ENCODE assay signal across 1 cellular context in the genomic region with DNA sequence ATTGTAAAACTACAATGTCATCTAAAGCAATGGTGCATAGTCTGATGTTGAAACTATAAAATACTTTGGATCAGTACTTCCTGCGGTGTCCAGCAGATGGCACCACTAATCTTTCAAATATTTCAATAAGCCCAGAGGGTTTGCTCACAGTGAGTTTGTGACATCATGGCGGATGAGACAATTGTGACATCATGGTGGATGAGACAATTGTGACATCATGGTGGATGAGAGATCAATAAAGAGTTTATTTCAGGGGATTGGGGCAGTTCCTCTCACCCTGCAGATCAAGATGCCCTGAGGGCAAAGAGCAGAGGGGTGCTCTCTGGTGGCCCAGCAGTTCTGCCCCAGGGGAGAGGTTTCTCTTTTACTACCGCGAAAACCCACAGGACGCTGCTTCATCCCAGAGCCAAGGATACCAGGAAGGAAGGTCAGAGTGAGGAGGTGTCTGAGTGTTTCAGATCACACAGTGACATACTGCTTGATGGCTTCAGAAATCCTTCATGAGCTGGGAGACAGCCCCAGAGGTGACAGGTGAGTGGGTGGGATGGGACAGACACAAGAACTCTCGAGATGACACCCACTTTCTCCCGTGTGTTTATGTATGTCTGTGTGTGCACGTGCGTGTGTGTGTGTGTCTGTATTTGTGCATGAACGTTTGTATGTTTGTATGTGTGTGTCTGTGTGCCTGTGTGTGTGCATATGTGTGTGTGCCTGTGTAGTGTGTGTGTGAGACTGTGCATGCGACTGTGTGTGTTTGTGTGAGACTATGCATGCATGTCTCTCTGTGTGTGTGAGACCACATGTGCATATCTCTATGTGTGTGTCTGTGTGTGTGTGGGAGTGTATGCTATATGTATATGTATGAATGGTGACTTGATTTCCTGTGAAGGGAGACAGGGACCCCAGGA.
TF ChIP-seq lines count a peak whose summit lies in the region.

No MANE protein-coding gene starts in this region.

TF ChIP-seq in HEK293, 187 proteins besides CTCF, POLR2A, EP300 and RAD21 (continued from another document):
- TF ChIP-seq ZNF266 (tag by site-specific recombination; IDR thresholded peaks at IDR 0.05; ENCODE audit: low read depth) (peak; percentile 53; the same call in 1 of the 2 replicates), GLIS2 (tag by site-specific recombination; IDR thresholded peaks at IDR 0.05) (peak; percentile 17; the same call in 1 of the 2 replicates), ZNF561 (tag by site-specific recombination; IDR thresholded peaks at IDR 0.05; ENCODE audit: borderline replicate concordance) (0 out of 2 replicates have a peak, but pooled peaks have one; percentile 48), HOXA7 (CRISPR knock-in tag; IDR thresholded peaks at IDR 0.05; ENCODE audit: borderline replicate concordance) (no peak), ZBTB21 (tag by site-specific recombination; IDR thresholded peaks at IDR 0.05) (peak; percentile 100), ZNF76 (tag by site-specific recombination; IDR thresholded peaks at IDR 0.05; ENCODE audit: borderline replicate concordance, low read depth) (no peak), ZNF184 (tag by site-specific recombination; IDR thresholded peaks at IDR 0.05) (0 out of 2 replicates have a peak, but pooled peaks have one; percentile 33), ZNF274 (IDR thresholded peaks at IDR 0.05; ENCODE audit: low read length) (no peak), ZNF274 (tag by site-specific recombination; IDR thresholded peaks at IDR 0.05; ENCODE audit: borderline replicate concordance) (no peak), ZNF140 (tag by site-specific recombination; IDR thresholded peaks at IDR 0.05) (no peak), IKZF3 (tag by site-specific recombination; IDR thresholded peaks at IDR 0.05) (no peak; the same call in 1 of the 2 replicates), ZBTB48 (tag by site-specific recombination; IDR thresholded peaks at IDR 0.05) (0 out of 2 replicates have a peak, but pooled peaks have one; percentile 35), SCRT2 (tag by site-specific recombination; IDR thresholded peaks at IDR 0.05) (no peak), ZBTB8A (tag by site-specific recombination; IDR thresholded peaks at IDR 0.05) (peak; percentile 59), ZFP37 (tag by site-specific recombination; IDR thresholded peaks at IDR 0.05) (0 out of 2 replicates have a peak, but pooled peaks have one; percentile 69), GFI1B (tag by site-specific recombination; IDR thresholded peaks at IDR 0.05) (no peak), ZNF48 (tag by site-specific recombination; IDR thresholded peaks at IDR 0.05) (no peak), TCF7L2 (IDR thresholded peaks at IDR 0.05; ENCODE audit: borderline replicate concordance, low read depth, low read length) (no peak), ZNF24 (tag by site-specific recombination; IDR thresholded peaks at IDR 0.05) (peak; percentile 76; the same call in 1 of the 2 replicates), ZNF629 (tag by site-specific recombination; IDR thresholded peaks at IDR 0.05) (peak; percentile 100), SETDB1 (IDR thresholded peaks at IDR 0.05; ENCODE audit: insufficient read length, low read length) (no peak), ZNF416 (tag by site-specific recombination; IDR thresholded peaks at IDR 0.05) (no peak), ZNF792 (tag by site-specific recombination; IDR thresholded peaks at IDR 0.05) (no peak; the same call in 1 of the 2 replicates), ZNF544 (tag by site-specific recombination; IDR thresholded peaks at IDR 0.05) (no peak), REPIN1 (tag by site-specific recombination; IDR thresholded peaks at IDR 0.05; ENCODE audit: low read depth) (no peak), SP7 (tag by site-specific recombination; IDR thresholded peaks at IDR 0.05) (peak; percentile 67), KLF16 (tag by site-specific recombination; IDR thresholded peaks at IDR 0.05) (0 out of 2 replicates have a peak, but pooled peaks have one; percentile 27), MEIS1 (CRISPR knock-in tag; IDR thresholded peaks at IDR 0.05; ENCODE audit: borderline replicate concordance) (no peak), ZNF843 (tag by site-specific recombination; IDR thresholded peaks at IDR 0.05) (peak; percentile 13; the same call in 1 of the 2 replicates), ZNF677 (tag by site-specific recombination; IDR thresholded peaks at IDR 0.05) (0 out of 2 replicates have a peak, but pooled peaks have one; percentile 5), ZXDB (tag by site-specific recombination; IDR thresholded peaks at IDR 0.05) (peak; percentile 53; the same call in 1 of the 2 replicates)
- TF ChIP-seq, protein P1, sequence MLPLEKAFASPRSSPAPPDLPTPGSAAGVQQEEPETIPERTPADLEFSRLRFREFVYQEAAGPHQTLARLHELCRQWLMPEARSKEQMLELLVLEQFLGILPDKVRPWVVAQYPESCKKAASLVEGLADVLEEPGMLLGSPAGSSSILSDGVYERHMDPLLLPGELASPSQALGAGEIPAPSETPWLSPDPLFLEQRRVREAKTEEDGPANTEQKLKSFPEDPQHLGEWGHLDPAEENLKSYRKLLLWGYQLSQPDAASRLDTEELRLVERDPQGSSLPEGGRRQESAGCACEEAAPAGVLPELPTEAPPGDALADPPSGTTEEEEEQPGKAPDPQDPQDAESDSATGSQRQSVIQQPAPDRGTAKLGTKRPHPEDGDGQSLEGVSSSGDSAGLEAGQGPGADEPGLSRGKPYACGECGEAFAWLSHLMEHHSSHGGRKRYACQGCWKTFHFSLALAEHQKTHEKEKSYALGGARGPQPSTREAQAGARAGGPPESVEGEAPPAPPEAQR (tag by site-specific recombination; IDR thresholded peaks at IDR 0.05): no peak
- TF ChIP-seq, protein P2, sequence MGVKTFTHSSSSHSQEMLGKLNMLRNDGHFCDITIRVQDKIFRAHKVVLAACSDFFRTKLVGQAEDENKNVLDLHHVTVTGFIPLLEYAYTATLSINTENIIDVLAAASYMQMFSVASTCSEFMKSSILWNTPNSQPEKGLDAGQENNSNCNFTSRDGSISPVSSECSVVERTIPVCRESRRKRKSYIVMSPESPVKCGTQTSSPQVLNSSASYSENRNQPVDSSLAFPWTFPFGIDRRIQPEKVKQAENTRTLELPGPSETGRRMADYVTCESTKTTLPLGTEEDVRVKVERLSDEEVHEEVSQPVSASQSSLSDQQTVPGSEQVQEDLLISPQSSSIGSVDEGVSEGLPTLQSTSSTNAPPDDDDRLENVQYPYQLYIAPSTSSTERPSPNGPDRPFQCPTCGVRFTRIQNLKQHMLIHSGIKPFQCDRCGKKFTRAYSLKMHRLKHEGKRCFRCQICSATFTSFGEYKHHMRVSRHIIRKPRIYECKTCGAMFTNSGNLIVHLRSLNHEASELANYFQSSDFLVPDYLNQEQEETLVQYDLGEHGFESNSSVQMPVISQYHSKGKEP (tag by site-specific recombination; IDR thresholded peaks at IDR 0.05): no peak
- TF ChIP-seq, protein P3, sequence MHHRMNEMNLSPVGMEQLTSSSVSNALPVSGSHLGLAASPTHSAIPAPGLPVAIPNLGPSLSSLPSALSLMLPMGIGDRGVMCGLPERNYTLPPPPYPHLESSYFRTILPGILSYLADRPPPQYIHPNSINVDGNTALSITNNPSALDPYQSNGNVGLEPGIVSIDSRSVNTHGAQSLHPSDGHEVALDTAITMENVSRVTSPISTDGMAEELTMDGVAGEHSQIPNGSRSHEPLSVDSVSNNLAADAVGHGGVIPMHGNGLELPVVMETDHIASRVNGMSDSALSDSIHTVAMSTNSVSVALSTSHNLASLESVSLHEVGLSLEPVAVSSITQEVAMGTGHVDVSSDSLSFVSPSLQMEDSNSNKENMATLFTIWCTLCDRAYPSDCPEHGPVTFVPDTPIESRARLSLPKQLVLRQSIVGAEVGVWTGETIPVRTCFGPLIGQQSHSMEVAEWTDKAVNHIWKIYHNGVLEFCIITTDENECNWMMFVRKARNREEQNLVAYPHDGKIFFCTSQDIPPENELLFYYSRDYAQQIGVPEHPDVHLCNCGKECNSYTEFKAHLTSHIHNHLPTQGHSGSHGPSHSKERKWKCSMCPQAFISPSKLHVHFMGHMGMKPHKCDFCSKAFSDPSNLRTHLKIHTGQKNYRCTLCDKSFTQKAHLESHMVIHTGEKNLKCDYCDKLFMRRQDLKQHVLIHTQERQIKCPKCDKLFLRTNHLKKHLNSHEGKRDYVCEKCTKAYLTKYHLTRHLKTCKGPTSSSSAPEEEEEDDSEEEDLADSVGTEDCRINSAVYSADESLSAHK (tag by site-specific recombination; IDR thresholded peaks at IDR 0.05): no peak
- TF ChIP-seq, protein P4, sequence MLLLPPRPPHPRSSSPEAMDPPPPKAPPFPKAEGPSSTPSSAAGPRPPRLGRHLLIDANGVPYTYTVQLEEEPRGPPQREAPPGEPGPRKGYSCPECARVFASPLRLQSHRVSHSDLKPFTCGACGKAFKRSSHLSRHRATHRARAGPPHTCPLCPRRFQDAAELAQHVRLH (tag by site-specific recombination; IDR thresholded peaks at IDR 0.05): 0 out of 2 replicates have a peak, but pooled peaks have one; percentile 26
- TF ChIP-seq, protein P5, sequence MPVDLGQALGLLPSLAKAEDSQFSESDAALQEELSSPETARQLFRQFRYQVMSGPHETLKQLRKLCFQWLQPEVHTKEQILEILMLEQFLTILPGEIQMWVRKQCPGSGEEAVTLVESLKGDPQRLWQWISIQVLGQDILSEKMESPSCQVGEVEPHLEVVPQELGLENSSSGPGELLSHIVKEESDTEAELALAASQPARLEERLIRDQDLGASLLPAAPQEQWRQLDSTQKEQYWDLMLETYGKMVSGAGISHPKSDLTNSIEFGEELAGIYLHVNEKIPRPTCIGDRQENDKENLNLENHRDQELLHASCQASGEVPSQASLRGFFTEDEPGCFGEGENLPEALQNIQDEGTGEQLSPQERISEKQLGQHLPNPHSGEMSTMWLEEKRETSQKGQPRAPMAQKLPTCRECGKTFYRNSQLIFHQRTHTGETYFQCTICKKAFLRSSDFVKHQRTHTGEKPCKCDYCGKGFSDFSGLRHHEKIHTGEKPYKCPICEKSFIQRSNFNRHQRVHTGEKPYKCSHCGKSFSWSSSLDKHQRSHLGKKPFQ (tag by site-specific recombination; IDR thresholded peaks at IDR 0.05): no peak
- TF ChIP-seq, protein P6, sequence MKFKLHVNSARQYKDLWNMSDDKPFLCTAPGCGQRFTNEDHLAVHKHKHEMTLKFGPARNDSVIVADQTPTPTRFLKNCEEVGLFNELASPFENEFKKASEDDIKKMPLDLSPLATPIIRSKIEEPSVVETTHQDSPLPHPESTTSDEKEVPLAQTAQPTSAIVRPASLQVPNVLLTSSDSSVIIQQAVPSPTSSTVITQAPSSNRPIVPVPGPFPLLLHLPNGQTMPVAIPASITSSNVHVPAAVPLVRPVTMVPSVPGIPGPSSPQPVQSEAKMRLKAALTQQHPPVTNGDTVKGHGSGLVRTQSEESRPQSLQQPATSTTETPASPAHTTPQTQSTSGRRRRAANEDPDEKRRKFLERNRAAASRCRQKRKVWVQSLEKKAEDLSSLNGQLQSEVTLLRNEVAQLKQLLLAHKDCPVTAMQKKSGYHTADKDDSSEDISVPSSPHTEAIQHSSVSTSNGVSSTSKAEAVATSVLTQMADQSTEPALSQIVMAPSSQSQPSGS (tag by site-specific recombination; IDR thresholded peaks at IDR 0.05; ENCODE audit: low read depth): peak; percentile 99
- TF ChIP-seq, protein P7, sequence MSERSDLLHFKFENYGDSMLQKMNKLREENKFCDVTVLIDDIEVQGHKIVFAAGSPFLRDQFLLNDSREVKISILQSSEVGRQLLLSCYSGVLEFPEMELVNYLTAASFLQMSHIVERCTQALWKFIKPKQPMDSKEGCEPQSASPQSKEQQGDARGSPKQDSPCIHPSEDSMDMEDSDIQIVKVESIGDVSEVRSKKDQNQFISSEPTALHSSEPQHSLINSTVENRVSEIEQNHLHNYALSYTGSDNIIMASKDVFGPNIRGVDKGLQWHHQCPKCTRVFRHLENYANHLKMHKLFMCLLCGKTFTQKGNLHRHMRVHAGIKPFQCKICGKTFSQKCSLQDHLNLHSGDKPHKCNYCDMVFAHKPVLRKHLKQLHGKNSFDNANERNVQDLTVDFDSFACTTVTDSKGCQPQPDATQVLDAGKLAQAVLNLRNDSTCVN (tag by site-specific recombination; optimal IDR thresholded peaks at IDR 0.05): no peak
- TF ChIP-seq, protein P8, sequence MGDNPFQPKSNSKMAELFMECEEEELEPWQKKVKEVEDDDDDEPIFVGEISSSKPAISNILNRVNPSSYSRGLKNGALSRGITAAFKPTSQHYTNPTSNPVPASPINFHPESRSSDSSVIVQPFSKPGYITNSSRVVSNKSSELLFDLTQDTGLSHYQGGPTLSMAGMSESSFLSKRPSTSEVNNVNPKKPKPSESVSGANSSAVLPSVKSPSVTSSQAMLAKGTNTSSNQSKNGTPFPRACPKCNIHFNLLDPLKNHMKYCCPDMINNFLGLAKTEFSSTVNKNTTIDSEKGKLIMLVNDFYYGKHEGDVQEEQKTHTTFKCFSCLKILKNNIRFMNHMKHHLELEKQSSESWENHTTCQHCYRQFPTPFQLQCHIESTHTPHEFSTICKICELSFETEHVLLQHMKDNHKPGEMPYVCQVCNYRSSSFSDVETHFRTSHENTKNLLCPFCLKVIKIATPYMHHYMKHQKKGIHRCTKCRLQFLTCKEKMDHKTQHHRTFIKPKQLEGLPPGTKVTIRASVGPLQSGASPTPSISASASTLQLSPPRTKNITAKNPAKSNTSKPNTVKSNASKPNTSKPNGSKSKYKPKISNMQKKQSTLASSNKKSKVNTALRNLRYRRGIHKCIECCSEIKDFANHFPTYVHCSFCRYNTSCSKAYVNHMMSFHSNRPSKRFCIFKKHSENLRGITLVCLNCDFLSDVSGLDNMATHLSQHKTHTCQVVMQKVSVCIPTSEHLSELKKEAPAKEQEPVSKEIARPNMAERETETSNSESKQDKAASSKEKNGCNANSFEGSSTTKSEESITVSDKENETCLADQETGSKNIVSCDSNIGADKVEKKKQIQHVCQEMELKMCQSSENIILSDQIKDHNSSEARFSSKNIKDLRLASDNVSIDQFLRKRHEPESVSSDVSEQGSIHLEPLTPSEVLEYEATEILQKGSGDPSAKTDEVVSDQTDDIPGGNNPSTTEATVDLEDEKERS (tag by site-specific recombination; IDR thresholded peaks at IDR 0.05): no peak
- TF ChIP-seq, protein P9, sequence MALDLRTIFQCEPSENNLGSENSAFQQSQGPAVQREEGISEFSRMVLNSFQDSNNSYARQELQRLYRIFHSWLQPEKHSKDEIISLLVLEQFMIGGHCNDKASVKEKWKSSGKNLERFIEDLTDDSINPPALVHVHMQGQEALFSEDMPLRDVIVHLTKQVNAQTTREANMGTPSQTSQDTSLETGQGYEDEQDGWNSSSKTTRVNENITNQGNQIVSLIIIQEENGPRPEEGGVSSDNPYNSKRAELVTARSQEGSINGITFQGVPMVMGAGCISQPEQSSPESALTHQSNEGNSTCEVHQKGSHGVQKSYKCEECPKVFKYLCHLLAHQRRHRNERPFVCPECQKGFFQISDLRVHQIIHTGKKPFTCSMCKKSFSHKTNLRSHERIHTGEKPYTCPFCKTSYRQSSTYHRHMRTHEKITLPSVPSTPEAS (tag by site-specific recombination; IDR thresholded peaks at IDR 0.05): peak; percentile 94
- TF ChIP-seq, protein P10, sequence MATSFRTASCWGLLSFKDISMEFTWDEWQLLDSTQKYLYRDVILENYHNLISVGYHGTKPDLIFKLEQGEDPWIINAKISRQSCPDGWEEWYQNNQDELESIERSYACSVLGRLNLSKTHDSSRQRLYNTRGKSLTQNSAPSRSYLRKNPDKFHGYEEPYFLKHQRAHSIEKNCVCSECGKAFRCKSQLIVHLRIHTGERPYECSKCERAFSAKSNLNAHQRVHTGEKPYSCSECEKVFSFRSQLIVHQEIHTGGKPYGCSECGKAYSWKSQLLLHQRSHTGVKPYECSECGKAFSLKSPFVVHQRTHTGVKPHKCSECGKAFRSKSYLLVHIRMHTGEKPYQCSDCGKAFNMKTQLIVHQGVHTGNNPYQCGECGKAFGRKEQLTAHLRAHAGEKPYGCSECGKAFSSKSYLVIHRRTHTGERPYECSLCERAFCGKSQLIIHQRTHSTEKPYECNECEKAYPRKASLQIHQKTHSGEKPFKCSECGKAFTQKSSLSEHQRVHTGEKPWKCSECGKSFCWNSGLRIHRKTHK (tag by site-specific recombination; IDR thresholded peaks at IDR 0.05): no peak
